Comparison of ENCODE assay signal across 12 cellular contexts in the genomic region with DNA sequence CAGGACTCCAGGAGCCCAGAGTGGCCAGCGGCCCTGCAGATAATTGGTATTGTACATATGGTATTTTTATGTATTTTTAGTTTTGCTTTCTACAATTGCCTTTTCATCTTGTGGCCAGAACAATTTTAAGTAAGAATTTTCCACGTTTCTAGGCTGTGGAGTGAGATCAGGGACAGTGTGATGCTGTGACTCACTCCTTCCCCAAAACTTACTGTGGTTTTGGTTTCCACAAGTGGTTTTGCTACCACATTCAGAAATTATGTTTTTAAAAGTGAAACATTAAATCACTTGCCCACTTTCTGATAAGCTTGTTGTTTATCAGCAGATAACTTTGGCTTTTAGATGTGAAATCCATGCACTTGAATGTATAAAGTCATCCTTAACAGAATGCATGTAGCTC.
DNase-seq lines count a peak whose midpoint lies in the region; ATAC-seq, FAIRE-seq and TF ChIP-seq lines count a peak whose summit lies in the region.
"Had no signal": no experiment of that assay in that cellular context is flagged by ENCODE, and none has a peak within 500 bp of the region (broad histone marks: within the 10 kb centered on the region; RNA-seq: fewer than 3 reads in every experiment).

No MANE protein-coding gene starts in this region.

- H3K4me3 ChIP-seq in GM12878 = no peak overlapping the region
- no peak overlapping the region for H3K4me3 ChIP-seq in psoas muscle
- no peak overlapping the region for H3K4me3 ChIP-seq in SJCRH30
- no peak overlapping the region for H3K4me3 ChIP-seq in SK-N-SH (ENCODE audit: low read depth in 2 of 2, low read length in 1 of 2)
- H3K4me3 ChIP-seq in lower lobe of right lung = no peak overlapping the region
- H3K4me3 ChIP-seq: colonic mucosa had no signal

- H3K27me3 ChIP-seq in GM12878 (replicated peaks in 1 of 2; ENCODE audit: control insufficient read depth in 2 of 2, insufficient read depth in 2 of 2, low read length in 1 of 2) (peaks cover 0 to 2% of the 10 kb centered on the region in 2 experiments; a peak in 2 of 4 replicates), psoas muscle (ENCODE audit: insufficient read depth in 3 of 3, low read length in 2 of 3) (no peaks in the 10 kb centered on the region), SJCRH30 (0 out of 2 replicates have a peak, but pooled peaks cover 9% of the 10 kb centered on the region), SK-N-SH (ENCODE audit: insufficient read depth) (no peaks in the 10 kb centered on the region; the same call in 1 of the 2 replicates), lower lobe of right lung (ENCODE audit: low read depth) (no peaks in the 10 kb centered on the region)
- H3K27me3 ChIP-seq: colonic mucosa had no signal

- H3K9me2 ChIP-seq in SK-N-SH = no peaks in the 10 kb centered on the region

- ATAC-seq in GM19351 (IDR thresholded peaks at IDR 0.05; ENCODE audit: unreplicated experiment) (peak; percentile 52), HG03442 (IDR thresholded peaks at IDR 0.05; ENCODE audit: unreplicated experiment) (peak; percentile 73), GM12878 (peak; percentile 35; the same call in 2 of the 3 replicates), psoas muscle (no peak), lower lobe of right lung (no peak)

- TF ChIP-seq EP300 in GM12878 (IDR thresholded peaks at IDR 0.05; ENCODE audit: borderline replicate concordance in 1 of 2, control insufficient read depth in 1 of 2, low read depth in 2 of 2, low read length in 2 of 2) (no peak), SK-N-SH (IDR thresholded peaks at IDR 0.05; ENCODE audit: borderline replicate concordance in 1 of 2, low read depth in 1 of 2, low read length in 1 of 2) (no peak)

- H3K27ac ChIP-seq in GM12878 (ENCODE audit: control insufficient read depth, insufficient read depth) (no peak overlapping the region), psoas muscle (peak overlapping the region; percentile 69), SJCRH30 (no peak overlapping the region), SK-N-SH (ENCODE audit: low read depth in 2 of 2, low read length in 1 of 2) (no peak overlapping the region), lower lobe of right lung (no peak overlapping the region)
- H3K27ac ChIP-seq: colonic mucosa, parathyroid adenoma had no signal

- H3F3A ChIP-seq in SK-N-SH (replicated peaks; ENCODE audit: insufficient read depth) = no peaks in the 10 kb centered on the region

- no peaks in the 10 kb centered on the region for H3K9me3 ChIP-seq in GM12878 (replicated peaks; ENCODE audit: control insufficient read depth, insufficient read depth, low read length)
- H3K9me3 ChIP-seq in psoas muscle = no peaks in the 10 kb centered on the region
- H3K9me3 ChIP-seq in SJCRH30 (replicated peaks) = no peaks in the 10 kb centered on the region
- H3K9me3 ChIP-seq in SK-N-SH = no peaks in the 10 kb centered on the region
- no peaks in the 10 kb centered on the region for H3K9me3 ChIP-seq in lower lobe of right lung
- H3K9me3 ChIP-seq: colonic mucosa had no signal

- CTCF ChIA-PET in GM12878 (lab: Yijun Ruan, JAX) (no interaction called here), SK-N-SH (lab: Yijun Ruan, JAX) (interaction anchor here (0.8 to 2.1 kb wide), 3 partner anchors 9 to 687 kb away, joined by 3 to 8 read pairs (median 3); no protein-coding TSS in a partner anchor)

- no peak overlapping the region for H3K9ac ChIP-seq in GM12878 (ENCODE audit: control insufficient read depth, insufficient read depth, low read length)
- no peak overlapping the region for H3K9ac ChIP-seq in SK-N-SH
- H3K9ac ChIP-seq: parathyroid adenoma had no signal

- no peak for TF ChIP-seq RAD21 in GM12878 (IDR thresholded peaks at IDR 0.05; ENCODE audit: insufficient read depth, low read depth, low read length)
- no peak for TF ChIP-seq RAD21 in SK-N-SH (IDR thresholded peaks at IDR 0.05; ENCODE audit: low read length)

- intact Hi-C loops in GM12878 (cut with micrococcal nuclease; ENCODE audit: unreplicated experiment) (loop anchor here (10.0 kb wide), 1 partner anchor 908 kb away; no protein-coding TSS in a partner anchor), psoas muscle (cut with DNase I) (loop anchor here (10.0 kb wide), 2 partner anchors 422 to 682 kb away; no protein-coding TSS in a partner anchor), lower lobe of right lung (cut with DNase I) (no loop called here)

- no TSS peak for BruUV-seq in GM12878 (replicated peaks; lab: Mats Ljungman, UMichigan)

- TF ChIP-seq POLR2A in GM12878 (IDR thresholded peaks at IDR 0.05; ENCODE audit: low read depth, low read length) = no peak

- POLR2A ChIA-PET in GM12878 (lab: Charles Lee) (no interaction called here), SK-N-SH (lab: Yijun Ruan, JAX) (no interaction called here)

- DNase-seq in GM12878 (ENCODE audit: low read depth, low spot score) = no peak
- no peak for DNase-seq in psoas muscle
- no peak for DNase-seq in SJCRH30
- no peak for DNase-seq in SK-N-SH
- no peak for DNase-seq in OCI-M2 (lab: John Stamatoyannopoulos, UW; ENCODE audit: unreplicated experiment)
- no peak for DNase-seq in lower lobe of right lung
- DNase-seq: colonic mucosa, NCI-H1694 treated with DMSO at 0.1 percent for 48 hours had no signal

- H3K4me2 ChIP-seq in GM12878 (ENCODE audit: control insufficient read depth, insufficient read depth) (no peak overlapping the region), SK-N-SH (no peak overlapping the region)

- H4K20me1 ChIP-seq in GM12878 (ENCODE audit: control insufficient read depth, insufficient read depth) (no peaks in the 10 kb centered on the region), SK-N-SH (ENCODE audit: insufficient read depth) (no peaks in the 10 kb centered on the region)

- H2AFZ ChIP-seq in GM12878 (ENCODE audit: control insufficient read depth, low read depth, low read length) (no peak overlapping the region), SK-N-SH (ENCODE audit: low read depth) (no peak overlapping the region)
- H2AFZ ChIP-seq: parathyroid adenoma had no signal

- RAD21 ChIA-PET in GM12878 (lab: Charles Lee; ENCODE audit: unreplicated experiment) = no interaction called here

- H3K36me3 ChIP-seq in GM12878 (ENCODE audit: control insufficient read depth in 2 of 2, insufficient read depth in 2 of 2, low read length in 1 of 2) (no peaks in the 10 kb centered on the region), psoas muscle (ENCODE audit: insufficient read depth in 1 of 2, low read depth in 1 of 2) (no peaks in the 10 kb centered on the region), SJCRH30 (no peaks in the 10 kb centered on the region), SK-N-SH (replicated peaks in 1 of 2; ENCODE audit: control insufficient read depth in 1 of 2, insufficient read depth in 2 of 2, low read length in 1 of 2) (no peaks in the 10 kb centered on the region), lower lobe of right lung (no peaks in the 10 kb centered on the region)
- H3K36me3 ChIP-seq: colonic mucosa had no signal

- SMC1A ChIA-PET in GM12878 (lab: Charles Lee; ENCODE audit: uncharacterized antibody, unreplicated experiment) = no interaction called here

- in situ Hi-C loops in GM12878 (cut with MboI) = no loop called here

- no peak for FAIRE-seq in GM12878 (lab: Jason Lieb, UNC)
- FAIRE-seq: G401.6 had no signal

- H3K79me2 ChIP-seq in GM12878 (ENCODE audit: control insufficient read depth, insufficient read depth, low read length) (no peaks in the 10 kb centered on the region), SK-N-SH (ENCODE audit: insufficient read depth) (no peaks in the 10 kb centered on the region)
- H3K79me2 ChIP-seq: parathyroid adenoma had no signal

- 31% methylated on average over 2 of the region's 2 CpGs for WGBS in GM12878 (ENCODE audit: insufficient coverage, insufficient replicate concordance, low lambda C conversion rate, missing lambda C conversion rate)
- 62 to 81% (median 70%) methylated on average over 2 of the region's 2 CpGs for WGBS in psoas muscle, 3 donors
- 55% methylated on average over 2 of the region's 2 CpGs for WGBS in SK-N-SH (ENCODE audit: low lambda C conversion rate)

- H3K4me1 ChIP-seq in GM12878 (ENCODE audit: control insufficient read depth, insufficient read depth, low read length) (no peaks in the 10 kb centered on the region), psoas muscle (peaks cover 23% of the 10 kb centered on the region), SJCRH30 (no peaks in the 10 kb centered on the region), SK-N-SH (ENCODE audit: control insufficient read depth in 1 of 2, insufficient read depth in 2 of 2, low read depth in 1 of 2, low read length in 1 of 2) (no peaks in the 10 kb centered on the region; a peak in 1 of 4 replicates), lower lobe of right lung (no peaks in the 10 kb centered on the region)
- H3K4me1 ChIP-seq: colonic mucosa, parathyroid adenoma had no signal

- TF ChIP-seq CTCF in GM12878 (IDR thresholded peaks at IDR 0.05 in 2 of 3, conservative IDR thresholded peaks at IDR 0.05 in 1 of 3; ENCODE audit: control insufficient read depth in 2 of 3, extremely low read depth in 1 of 3, insufficient read depth in 1 of 3, low read depth in 3 of 3, low read length in 3 of 3) = no peak
- no peak for TF ChIP-seq CTCF in psoas muscle (IDR thresholded peaks at IDR 0.05)
- no peak for TF ChIP-seq CTCF in SK-N-SH (IDR thresholded peaks at IDR 0.05)
- TF ChIP-seq CTCF in lower lobe of right lung (IDR thresholded peaks at IDR 0.05) = no peak

TF ChIP-seq in GM12878, 131 proteins besides CTCF, POLR2A, EP300 and RAD21 (continues in another document):
- TF ChIP-seq RUNX3 (IDR thresholded peaks at IDR 0.05; ENCODE audit: low read length) (0 out of 2 replicates have a peak, but pooled peaks have one; percentile 13), IKZF2 (IDR thresholded peaks at IDR 0.05) (peak in 1 of 2 experiments; percentile 30; a peak in 1 of 4 replicates)

TF ChIP-seq in SK-N-SH, 30 proteins besides CTCF, POLR2A, EP300 and RAD21 (continues in another document):
- TF ChIP-seq RFX5 (IDR thresholded peaks at IDR 0.05; ENCODE audit: low read length) = no peak
- no peak for TF ChIP-seq GABPA (IDR thresholded peaks at IDR 0.05; ENCODE audit: low read depth)
- TF ChIP-seq, protein P1, sequence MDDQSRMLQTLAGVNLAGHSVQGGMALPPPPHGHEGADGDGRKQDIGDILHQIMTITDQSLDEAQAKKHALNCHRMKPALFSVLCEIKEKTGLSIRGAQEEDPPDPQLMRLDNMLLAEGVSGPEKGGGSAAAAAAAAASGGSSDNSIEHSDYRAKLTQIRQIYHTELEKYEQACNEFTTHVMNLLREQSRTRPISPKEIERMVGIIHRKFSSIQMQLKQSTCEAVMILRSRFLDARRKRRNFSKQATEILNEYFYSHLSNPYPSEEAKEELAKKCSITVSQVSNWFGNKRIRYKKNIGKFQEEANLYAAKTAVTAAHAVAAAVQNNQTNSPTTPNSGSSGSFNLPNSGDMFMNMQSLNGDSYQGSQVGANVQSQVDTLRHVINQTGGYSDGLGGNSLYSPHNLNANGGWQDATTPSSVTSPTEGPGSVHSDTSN (IDR thresholded peaks at IDR 0.05) = no peak
- TF ChIP-seq, protein P2, sequence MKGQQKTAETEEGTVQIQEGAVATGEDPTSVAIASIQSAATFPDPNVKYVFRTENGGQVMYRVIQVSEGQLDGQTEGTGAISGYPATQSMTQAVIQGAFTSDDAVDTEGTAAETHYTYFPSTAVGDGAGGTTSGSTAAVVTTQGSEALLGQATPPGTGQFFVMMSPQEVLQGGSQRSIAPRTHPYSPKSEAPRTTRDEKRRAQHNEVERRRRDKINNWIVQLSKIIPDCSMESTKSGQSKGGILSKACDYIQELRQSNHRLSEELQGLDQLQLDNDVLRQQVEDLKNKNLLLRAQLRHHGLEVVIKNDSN (IDR thresholded peaks at IDR 0.05; ENCODE audit: borderline replicate concordance, low read depth) = no peak

Comparison
In these comparisons a context has a peak if more than half of its experiments do, and no peak if none do; other contexts are left out.
1. ATAC-seq: peak in GM19351 (single experiment), HG03442 (single experiment) and GM12878 (single experiment); none in psoas muscle (0 of 4) and lower lobe of right lung (0 of 2).